In the genomic region with DNA sequence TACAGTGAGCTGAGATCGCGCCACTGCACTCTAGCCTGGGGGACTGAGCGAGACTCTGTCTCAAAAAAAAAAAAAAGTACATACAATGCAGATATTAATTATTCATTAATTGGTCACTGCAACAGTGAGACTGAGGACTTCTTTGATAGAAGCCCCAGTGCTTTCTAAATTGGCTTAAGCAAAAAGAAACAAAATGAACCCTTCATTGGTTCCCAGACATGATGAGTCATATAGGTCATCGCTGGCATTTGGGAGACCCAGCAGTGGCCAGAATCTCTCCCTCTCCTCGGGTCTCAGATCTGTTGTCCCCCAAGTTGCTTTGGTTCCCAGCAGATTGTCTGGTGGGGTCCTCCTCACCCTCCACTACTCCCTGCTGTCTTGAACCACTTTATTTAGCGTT, we compare ENCODE assay signal across 25 cellular contexts.
DNase-seq lines count a peak whose midpoint lies in the region; ATAC-seq and TF ChIP-seq lines count a peak whose summit lies in the region.
"Had no signal": no experiment of that assay in that cellular context is flagged by ENCODE, and none has a peak within 500 bp of the region (broad histone marks: within the 10 kb centered on the region; RNA-seq: fewer than 3 reads in every experiment).

No MANE protein-coding gene starts in this region.

- no peaks in the 10 kb centered on the region for H3K27me3 ChIP-seq in HUES6 (ENCODE audit: control insufficient read depth, insufficient read depth, low read length)
- no peaks in the 10 kb centered on the region for H3K27me3 ChIP-seq in SJSA1 (replicated peaks)
- H3K27me3 ChIP-seq in foreskin keratinocyte = no peaks in the 10 kb centered on the region

- DNase-seq in SJSA1 (ENCODE audit: low read depth in 1 of 2, low spot score in 2 of 2) = no peak
- DNase-seq in foreskin keratinocyte = no peak
- DNase-seq in renal cortical epithelial cell (ENCODE audit: low read depth) = peak; percentile 24
- DNase-seq in stimulated activated naive CD4-positive, alpha-beta T cell treated with Interleukin-2 at 50 U/mL for 16 hours (lab: John Stamatoyannopoulos, UW) = no peak
- no peak for DNase-seq in activated CD4-positive, alpha-beta T cell treated with anti-CD3 and anti-CD28 coated beads for 4 hours
- DNase-seq: Caco-2; CD4-positive, alpha-beta memory T cell; DMS79; EL; GDM1; GM23248; MM.1S; NCI-H1417; NCI-H1694; NCI-H2029 treated with DMSO at 0.1 percent for 48 hours; NCI-H446 treated with DMSO at 0.1 percent for 48 hours; NCI-H526; NCI-H82; NK-92 treated with Interleukin-12 subunit alpha and Interleukin-12 subunit beta, amount 100 ng/mL, for 24 hours; PC-9; Right ventricle myocardium superior; T-helper 1 cell had no signal

- H3K27ac ChIP-seq in HUES6 (ENCODE audit: low read depth, low read length) = peak overlapping the region; percentile 34; the same call in 1 of the 2 replicates
- peak overlapping the region; percentile 86 for H3K27ac ChIP-seq in SJSA1
- peak overlapping the region; percentile 91 for H3K27ac ChIP-seq in foreskin keratinocyte
- H3K27ac ChIP-seq: PC-9 had no signal

- H3K9me3 ChIP-seq in HUES6 (ENCODE audit: control insufficient read depth, insufficient read depth, low read depth, low read length) (no peaks in the 10 kb centered on the region), SJSA1 (replicated peaks) (no peaks in the 10 kb centered on the region)
- H3K9me3 ChIP-seq: Caco-2, HAP-1 had no signal

- H3K9ac ChIP-seq in HUES6 (ENCODE audit: low read length) = peak overlapping the region; percentile 8

- H3K36me3 ChIP-seq in HUES6 (ENCODE audit: control insufficient read depth, insufficient read depth, low read length) (no peaks in the 10 kb centered on the region), SJSA1 (no peaks in the 10 kb centered on the region)
- H3K36me3 ChIP-seq: HAP-1 had no signal

- H3K4me3 ChIP-seq in HUES6 (ENCODE audit: low read depth, low read length) = no peak overlapping the region
- no peak overlapping the region for H3K4me3 ChIP-seq in SJSA1
- H3K4me3 ChIP-seq: HAP-1, PC-9 had no signal

- ATAC-seq in foreskin keratinocyte = no peak
- ATAC-seq in GM18858 (IDR thresholded peaks at IDR 0.05; ENCODE audit: unreplicated experiment) = no peak

- H3K4me1 ChIP-seq in HUES6 (ENCODE audit: control insufficient read depth, insufficient read depth, low read length) (peaks cover 51% of the 10 kb centered on the region), SJSA1 (replicated peaks) (peaks cover 29% of the 10 kb centered on the region), foreskin keratinocyte (peaks cover 11% of the 10 kb centered on the region)
- H3K4me1 ChIP-seq: Caco-2 had no signal

- TF ChIP-seq CTCF in foreskin keratinocyte (conservative IDR thresholded peaks at IDR 0.05) = no peak

Comparison
In these comparisons a context has a peak if more than half of its experiments do, and no peak if none do; other contexts are left out.
1. H3K27ac ChIP-seq: peak in every context shown above with its lines; median percentile 91 in foreskin keratinocyte; 86 in SJSA1; 34 in HUES6.